In the genomic region with DNA sequence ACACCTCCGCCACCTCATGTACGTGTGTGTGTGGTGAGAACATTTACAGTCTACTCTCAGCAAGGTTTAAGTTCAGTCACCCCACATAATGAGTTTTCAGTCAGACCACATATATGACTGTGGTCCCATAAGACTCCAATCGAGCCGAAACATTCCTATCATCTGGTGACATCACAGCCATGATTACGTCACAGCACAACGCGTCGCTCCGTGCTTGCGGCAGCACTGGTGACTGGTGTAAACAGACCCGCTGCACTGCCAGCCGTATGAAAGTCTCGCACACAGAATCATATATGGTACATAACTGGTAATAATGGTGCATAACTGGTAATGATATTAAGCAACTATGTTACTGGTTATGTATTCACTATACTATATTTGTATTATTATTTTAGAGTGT, we compare ENCODE assay signal across 17 cellular contexts.
A peak's percentile ranks its signal among the peaks of the same experiment; 100 is the strongest.
DNase-seq lines count a peak whose midpoint lies in the region; ATAC-seq, FAIRE-seq and TF ChIP-seq lines count a peak whose summit lies in the region.
"Had no signal": no experiment of that assay in that cellular context is flagged by ENCODE, and none has a peak within 500 bp of the region (broad histone marks: within the 10 kb centered on the region; RNA-seq: fewer than 3 reads in every experiment).

No MANE protein-coding gene starts in this region.

- TF ChIP-seq CTCF in HepG2 (CRISPR knock-in tag; IDR thresholded peaks at IDR 0.05) = no peak
- TF ChIP-seq CTCF in sigmoid colon (IDR thresholded peaks at IDR 0.05) = no peak

- FAIRE-seq in HepG2 (lab: Jason Lieb, UNC) = no peak

- H3K4me1 ChIP-seq in right cardiac atrium (ENCODE audit: control insufficient read depth, insufficient read depth, low read length) (peaks cover 2% of the 10 kb centered on the region), HepG2 (ENCODE audit: insufficient read depth, low read length) (no peaks in the 10 kb centered on the region), sigmoid colon (peaks cover 0 to 5% (median 0%) of the 10 kb centered on the region in 4 donors)

- H3K79me2 ChIP-seq in HepG2 (ENCODE audit: insufficient read depth, low read length) = no peaks in the 10 kb centered on the region

- POLR2A ChIA-PET in HepG2 (lab: Yijun Ruan, JAX) = no interaction called here

- no peak overlapping the region for H2AFZ ChIP-seq in HepG2 (ENCODE audit: low read length)

- DNase-seq in right cardiac atrium (peak in 2 of 3 donors; percentile 1 to 18), left cardiac atrium (no peak), HepG2 (ENCODE audit: low spot score) (no peak), sigmoid colon (peak; percentile 13), caudate nucleus (lab: John Stamatoyannopoulos, UW) (no peak), SIG-M5 treated with dmso at 0.1 percent for 504 hours (lab: John Stamatoyannopoulos, UW; ENCODE audit: unreplicated experiment) (no peak)
- DNase-seq: EL; NCI-H1048; NCI-H1436 treated with DMSO at 0.1 percent for 48 hours; NCI-H2029 treated with DMSO at 0.1 percent for 48 hours; NCI-H2171 treated with DMSO at 0.1 percent for 48 hours; NCI-H446 treated with DMSO at 0.1 percent for 48 hours; NK-92 treated with Interleukin-12 subunit alpha and Interleukin-12 subunit beta, amount 100 ng/mL, for 24 hours; OCI-M1 had no signal

- H3K4me3 ChIP-seq in right cardiac atrium (ENCODE audit: low read length) = no peak overlapping the region
- H3K4me3 ChIP-seq in HepG2 (replicated peaks in 1 of 3; ENCODE audit: insufficient read depth in 1 of 3, low read depth in 2 of 3, low read length in 3 of 3) = no peak overlapping the region
- H3K4me3 ChIP-seq in sigmoid colon = no peak overlapping the region

- intact Hi-C loops in right cardiac atrium (cut with DNase I) (no loop called here), left cardiac atrium (cut with DNase I) (no loop called here), HepG2 (cut with micrococcal nuclease; ENCODE audit: unreplicated experiment) (no loop called here), sigmoid colon (cut with DNase I) (no loop called here)

- 85% methylated on average over 13 of the region's 13 CpGs for WGBS in right cardiac atrium
- WGBS in HepG2 (ENCODE audit: low lambda C conversion rate) = 64% methylated on average over 13 of the region's 13 CpGs
- 85 to 94% methylated on average over 13 of the region's 13 CpGs for WGBS in sigmoid colon, 2 donors

- H3K4me2 ChIP-seq in HepG2 (ENCODE audit: low read depth, low read length) = no peak overlapping the region
- H3K4me2 ChIP-seq: KMS-11 had no signal

- no peaks in the 10 kb centered on the region for H3K9me3 ChIP-seq in right cardiac atrium (ENCODE audit: control insufficient read depth, low read length)
- H3K9me3 ChIP-seq in HepG2 (ENCODE audit: low read length) = no peaks in the 10 kb centered on the region
- no peaks in the 10 kb centered on the region for H3K9me3 ChIP-seq in sigmoid colon

- in situ Hi-C loops in HepG2 (cut with HindIII; ENCODE audit: extremely low pct_ligation_motif_present, low pct_unique_long_range_greater_than_20kb) = no loop called here

- ATAC-seq in right cardiac atrium = no peak
- ATAC-seq in left cardiac atrium = no peak
- ATAC-seq in HepG2 = no peak
- ATAC-seq in GM19467 (IDR thresholded peaks at IDR 0.05; ENCODE audit: unreplicated experiment) = no peak

- TF ChIP-seq EP300 in HepG2 (IDR thresholded peaks at IDR 0.05; ENCODE audit: low read depth in 2 of 2, low read length in 2 of 2) (no peak), HepG2 (CRISPR knock-in tag; IDR thresholded peaks at IDR 0.05; ENCODE audit: borderline replicate concordance) (no peak), sigmoid colon (IDR thresholded peaks at IDR 0.05) (no peak)

- CTCF ChIA-PET in HepG2 (lab: Yijun Ruan, JAX; ENCODE audit: low intra/inter-chr PET ratio, low total read pairs) = no interaction called here

- H3K36me3 ChIP-seq in HepG2 (replicated peaks in 1 of 2; ENCODE audit: control insufficient read depth in 1 of 2, insufficient read depth in 2 of 2, low read length in 2 of 2) (no peaks in the 10 kb centered on the region), sigmoid colon (no peaks in the 10 kb centered on the region)

- TF ChIP-seq POLR2A in HepG2 (IDR thresholded peaks at IDR 0.05; ENCODE audit: insufficient read depth in 1 of 2, low read depth in 2 of 2, low read length in 2 of 2) (no peak), sigmoid colon (IDR thresholded peaks at IDR 0.05) (no peak)

- H3K27ac ChIP-seq in right cardiac atrium (ENCODE audit: low read length) = no peak overlapping the region
- no peak overlapping the region for H3K27ac ChIP-seq in HepG2 (ENCODE audit: extremely low read length, insufficient read depth, low read length)
- H3K27ac ChIP-seq in sigmoid colon = no peak overlapping the region
- no peak overlapping the region for H3K27ac ChIP-seq in caudate nucleus (ENCODE audit: low read depth, low read length)
- H3K27ac ChIP-seq: KMS-11, RWPE1 had no signal

- no peaks in the 10 kb centered on the region for H4K20me1 ChIP-seq in HepG2 (ENCODE audit: insufficient read depth, low read length)

- no TSS peak for BruUV-seq in HepG2 (replicated peaks; lab: Mats Ljungman, UMichigan)

- H3K9ac ChIP-seq in HepG2 (ENCODE audit: insufficient read depth, low read depth, low read length) = no peak overlapping the region
- H3K9ac ChIP-seq: KMS-11 had no signal

- no peak for TF ChIP-seq RAD21 in HepG2 (CRISPR knock-in tag; IDR thresholded peaks at IDR 0.05)

- H3K27me3 ChIP-seq in right cardiac atrium (ENCODE audit: control insufficient read depth, insufficient read depth) (no peaks in the 10 kb centered on the region), HepG2 (ENCODE audit: control insufficient read depth in 1 of 2, insufficient read depth in 2 of 2, low read length in 2 of 2) (peaks cover 0 to 22% of the 10 kb centered on the region in 2 experiments; a peak in 2 of 5 replicates), sigmoid colon (no peaks in the 10 kb centered on the region)

TF ChIP-seq in HepG2, 621 proteins besides CTCF, POLR2A, EP300 and RAD21:
- TF ChIP-seq CREB1 (IDR thresholded peaks at IDR 0.05) (peak; percentile 90), CREB1 (CRISPR knock-in tag; IDR thresholded peaks at IDR 0.05) (no peak), CEBPB (IDR thresholded peaks at IDR 0.05; ENCODE audit: borderline replicate concordance, low read depth, low read length) (peak; percentile 14; the same call in 1 of the 2 replicates)
- TF ChIP-seq, protein P1, sequence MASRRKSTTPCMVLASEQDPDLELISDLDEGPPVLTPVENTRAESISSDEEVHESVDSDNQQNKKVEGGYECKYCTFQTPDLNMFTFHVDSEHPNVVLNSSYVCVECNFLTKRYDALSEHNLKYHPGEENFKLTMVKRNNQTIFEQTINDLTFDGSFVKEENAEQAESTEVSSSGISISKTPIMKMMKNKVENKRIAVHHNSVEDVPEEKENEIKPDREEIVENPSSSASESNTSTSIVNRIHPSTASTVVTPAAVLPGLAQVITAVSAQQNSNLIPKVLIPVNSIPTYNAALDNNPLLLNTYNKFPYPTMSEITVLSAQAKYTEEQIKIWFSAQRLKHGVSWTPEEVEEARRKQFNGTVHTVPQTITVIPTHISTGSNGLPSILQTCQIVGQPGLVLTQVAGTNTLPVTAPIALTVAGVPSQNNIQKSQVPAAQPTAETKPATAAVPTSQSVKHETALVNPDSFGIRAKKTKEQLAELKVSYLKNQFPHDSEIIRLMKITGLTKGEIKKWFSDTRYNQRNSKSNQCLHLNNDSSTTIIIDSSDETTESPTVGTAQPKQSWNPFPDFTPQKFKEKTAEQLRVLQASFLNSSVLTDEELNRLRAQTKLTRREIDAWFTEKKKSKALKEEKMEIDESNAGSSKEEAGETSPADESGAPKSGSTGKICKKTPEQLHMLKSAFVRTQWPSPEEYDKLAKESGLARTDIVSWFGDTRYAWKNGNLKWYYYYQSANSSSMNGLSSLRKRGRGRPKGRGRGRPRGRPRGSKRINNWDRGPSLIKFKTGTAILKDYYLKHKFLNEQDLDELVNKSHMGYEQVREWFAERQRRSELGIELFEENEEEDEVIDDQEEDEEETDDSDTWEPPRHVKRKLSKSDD (CRISPR knock-in tag; IDR thresholded peaks at IDR 0.05; ENCODE audit: low read depth) = no peak
TF ChIP-seq in HepG2: peak in this region for 2.

Comparison
In these comparisons a context has a peak if more than half of its experiments do, and no peak if none do; other contexts are left out.
1. DNase-seq: peak in right cardiac atrium (2 of 3) and sigmoid colon (single experiment); none in left cardiac atrium (single experiment), HepG2 (single experiment), caudate nucleus (0 of 61) and SIG-M5 treated with dmso at 0.1 percent for 504 hours (single experiment).